8 cellular contexts compared by ENCODE assay signal in genomic region chr11:64250406-64250874, GRCh38. TPM values are rescaled to one million over a fixed set of nuclear protein-coding genes. Genes with fewer than 3 reads are reported as not detected.
A peak's percentile ranks its signal among the peaks of the same experiment; 100 is the strongest.
DNase-seq lines count a peak whose midpoint lies in the region; TF ChIP-seq lines count a peak whose summit lies in the region.

No MANE protein-coding gene starts in this region.

- DNase-seq in choroid plexus epithelial cell (ENCODE audit: low read depth): no peak
- no peak for DNase-seq in A172 (ENCODE audit: low spot score)
- DNase-seq in retina: no peak
- no peak for DNase-seq in NCI-H524 treated with DMSO at 0.1 percent for 48 hours (lab: John Stamatoyannopoulos, UW)
- DNase-seq in NCI-H82 treated with DMSO at 0.1 percent for 48 hours (lab: John Stamatoyannopoulos, UW; ENCODE audit: unreplicated experiment): no peak

- H3K36me3 ChIP-seq in BLaER1: peaks cover 15% of the 10 kb centered on the region
- no peaks in the 10 kb centered on the region for H3K36me3 ChIP-seq in KMS-11 (ENCODE audit: insufficient read depth)

- peak overlapping the region; percentile 82; the same call in 1 of the 2 replicates for H2AFZ ChIP-seq in KMS-11 (ENCODE audit: low read depth)

- no peaks in the 10 kb centered on the region for H3K9me3 ChIP-seq in BLaER1

- no peaks in the 10 kb centered on the region for H3K9me3 Mint-ChIP-seq in nephron

- no peaks in the 10 kb centered on the region for H3K27me3 ChIP-seq in BLaER1
- no peaks in the 10 kb centered on the region for H3K27me3 ChIP-seq in KMS-11 (ENCODE audit: insufficient read depth, low read depth)

- H3K27me3 Mint-ChIP-seq in nephron (ENCODE audit: low read depth): no peaks in the 10 kb centered on the region

- H3K4me1 ChIP-seq in BLaER1 (peaks cover 66% of the 10 kb centered on the region), KMS-11 (ENCODE audit: low read depth, poor library complexity, severe bottlenecking) (peaks cover 6% of the 10 kb centered on the region)

- no peak overlapping the region for H3K27ac Mint-ChIP-seq in nephron

- peak overlapping the region; percentile 97 for H3K27ac ChIP-seq in BLaER1
- no peak overlapping the region for H3K27ac ChIP-seq in KMS-11

- H3K9ac ChIP-seq in BLaER1 (peak overlapping the region; percentile 86), KMS-11 (no peak overlapping the region)

- H3K79me2 ChIP-seq in KMS-11 (ENCODE audit: insufficient read depth, low read depth): peaks cover 8% of the 10 kb centered on the region

- peak overlapping the region; percentile 80 to 89 (median 83) for H3K4me3 Mint-ChIP-seq in nephron

- peaks cover 19% of the 10 kb centered on the region for H3K4me1 Mint-ChIP-seq in nephron

- peak overlapping the region; percentile 97 for H3K4me2 ChIP-seq in BLaER1
- 0 out of 2 replicates have a peak overlapping the region, but pooled peaks have one; percentile 22 for H3K4me2 ChIP-seq in KMS-11

- H4K20me1 ChIP-seq in BLaER1 (peaks cover 36% of the 10 kb centered on the region), KMS-11 (ENCODE audit: insufficient read depth) (no peaks in the 10 kb centered on the region)

- H3K36me3 Mint-ChIP-seq in nephron (ENCODE audit: low read depth): peaks cover 3% of the 10 kb centered on the region

- H3K4me3 ChIP-seq in BLaER1 (peak overlapping the region; percentile 92), KMS-11 (IDR thresholded peaks at IDR 0.05; ENCODE audit: insufficient read depth, low read depth, low read length) (no peak overlapping the region), choroid plexus epithelial cell (ENCODE audit: low read depth, low read length) (peak overlapping the region; percentile 63)

- no peak for TF ChIP-seq CTCF in KMS-11 (conservative IDR thresholded peaks at IDR 0.05; ENCODE audit: low read depth, low read length)
- TF ChIP-seq CTCF in choroid plexus epithelial cell (conservative IDR thresholded peaks at IDR 0.05; ENCODE audit: low read depth, low read length): no peak
- no peak for TF ChIP-seq CTCF in nephron (IDR thresholded peaks at IDR 0.05; ENCODE audit: unreplicated experiment in 3 of 3)

RNA-seq across cellular contexts. Expression of gene PLCB3, which starts 0.9 kb away (rescaled TPM):
- total RNA-seq in A172 (2014; rRNA removed; shearing (Covaris generic)): 51.0 and 64.8 TPM in 2 replicates

RNA-seq across cellular contexts. Expression of gene PPP1R14B, which starts 3.7 kb away (rescaled TPM):
- total RNA-seq in A172 (2014; rRNA removed; shearing (Covaris generic)): 455 and 478 TPM in 2 replicates

RNA-seq across cellular contexts. Expression of gene FKBP2, which starts 9.5 kb away (rescaled TPM):
- 40.5 and 55.9 TPM in 2 replicates for total RNA-seq in A172 (2014; rRNA removed; shearing (Covaris generic))

RNA-seq across cellular contexts. Expression of gene VEGFB, which starts 16.1 kb away (rescaled TPM):
- total RNA-seq in A172 (2014; rRNA removed; shearing (Covaris generic)): 24.4 and 33.0 TPM in 2 replicates

RNA-seq across cellular contexts. Expression of gene DNAJC4, which starts 20.1 kb away (rescaled TPM):
- total RNA-seq in A172 (2014; rRNA removed; shearing (Covaris generic)): 3.0 and 12.0 TPM in 2 replicates
